Comparison of ENCODE assay signal across 8 cellular contexts in genomic region chr10:73246783-73247508, GRCh38. TPM values are rescaled to one million over a fixed set of nuclear protein-coding genes. Genes with fewer than 3 reads are reported as not detected.
DNase-seq lines count a peak whose midpoint lies in the region; ATAC-seq and TF ChIP-seq lines count a peak whose summit lies in the region.

TSS of gene DNAJC9 (minus strand) at chr10:73247255. CDS start at chr10:73247189, 66 bp downstream.

- peaks cover 24% of the 10 kb centered on the region for H3F3A ChIP-seq in smooth muscle cell (ENCODE audit: low read depth)

- H3K27ac ChIP-seq in VCaP, result peak within 1 kb of the TSS; percentile 83
- H3K27ac ChIP-seq in breast epithelium, result peak within 1 kb of the TSS; percentile 89 to 93
- peak within 1 kb of the TSS; percentile 72 for H3K27ac ChIP-seq in smooth muscle cell (ENCODE audit: low read depth)

- under 1% methylated on average over 66 of the region's 73 CpGs for WGBS in smooth muscle cell (ENCODE audit: low lambda C conversion rate)

- H3K4me2 ChIP-seq in smooth muscle cell, result peak within 1 kb of the TSS; percentile 93

- TF ChIP-seq CTCF in VCaP (conservative IDR thresholded peaks at IDR 0.05) (peak; percentile 5; the same call in 1 of the 2 replicates), breast epithelium (IDR thresholded peaks at IDR 0.05) (no peak), smooth muscle cell (IDR thresholded peaks at IDR 0.05; ENCODE audit: borderline replicate concordance, insufficient read depth, poor library complexity, severe bottlenecking) (no peak)

- peak within 1 kb of the TSS; percentile 57 for H3K9ac ChIP-seq in smooth muscle cell (ENCODE audit: low read depth)

- H3K27me3 ChIP-seq in breast epithelium (no peaks in the 10 kb centered on the region), smooth muscle cell (ENCODE audit: low read depth) (no peaks in the 10 kb centered on the region)

- ATAC-seq in GM18868 (IDR thresholded peaks at IDR 0.05; ENCODE audit: unreplicated experiment) (peak; percentile 79), HG03108 (IDR thresholded peaks at IDR 0.05; ENCODE audit: unreplicated experiment) (peak; percentile 76)

- intact Hi-C loops in breast epithelium (cut with DNase I; ENCODE audit: low total_unique reads), result no loop called here

- peak; percentile 95 for DNase-seq in ACHN
- DNase-seq in NCI-H2171 treated with DMSO at 0.1 percent for 48 hours (lab: John Stamatoyannopoulos, UW), result peak; percentile 88
- DNase-seq in breast epithelium (ENCODE audit: low spot score in 2 of 2), result peak; percentile 94 to 95
- DNase-seq in iPS-NIHi11 (ENCODE audit: low spot score), result peak; percentile 93
- peak; percentile 80 for DNase-seq in smooth muscle cell (lab: John Stamatoyannopoulos, UW; ENCODE audit: unreplicated experiment)

- peaks cover 59% of the 10 kb centered on the region for H3K79me2 ChIP-seq in smooth muscle cell (ENCODE audit: low read depth)

- in situ Hi-C loops in ACHN (cut with HindIII; ENCODE audit: low pct_ligation_motif_present, low pct_unique_long_range_greater_than_20kb, low sequenced_read_pairs), result no loop called here

- no peaks in the 10 kb centered on the region for H3K9me3 ChIP-seq in breast epithelium
- H3K9me3 ChIP-seq in smooth muscle cell (replicated peaks; ENCODE audit: low read depth), result no peaks in the 10 kb centered on the region

- H3K4me1 ChIP-seq in breast epithelium (no peaks in the 10 kb centered on the region), smooth muscle cell (ENCODE audit: low read depth) (peaks cover 30% of the 10 kb centered on the region)

- peak; percentile 77 for TF ChIP-seq POLR2A in breast epithelium (IDR thresholded peaks at IDR 0.05)

- H2AFZ ChIP-seq in smooth muscle cell (ENCODE audit: low read depth), result peak within 1 kb of the TSS; percentile 67

- no peaks in the 10 kb centered on the region for H3K36me3 ChIP-seq in breast epithelium
- H3K36me3 ChIP-seq in smooth muscle cell (ENCODE audit: low read depth), result peaks cover 6% of the 10 kb centered on the region

- no peaks in the 10 kb centered on the region for H4K20me1 ChIP-seq in smooth muscle cell (ENCODE audit: low read depth)

- H3K4me3 ChIP-seq in breast epithelium (peak within 1 kb of the TSS; percentile 76 to 89 (median 82)), smooth muscle cell (peak within 1 kb of the TSS; percentile 70)

RNA-seq across cellular contexts. Expression of gene DNAJC9, which starts in this region (rescaled TPM):
- total RNA-seq in breast epithelium (10 to 100 TPM; 17.3 to 24.3 (median 19.0) TPM), smooth muscle cell (22.1 and 32.1 TPM in 2 replicates)
- polyA plus RNA-seq in smooth muscle cell, result 19.7 and 22.1 TPM in 2 replicates

Comparison
In these comparisons a context has a peak if more than half of its experiments do, and no peak if none do; other contexts are left out.
1. Peak in every context shown above with its lines: DNase-seq, ATAC-seq, H3K4me3 ChIP-seq and H3K27ac ChIP-seq.